In genomic region chr1:175494950-175495349, GRCh38 we compare ENCODE assay signal across 29 cellular contexts.
"Had no signal": no experiment of that assay in that cellular context is flagged by ENCODE, and none has a peak within 500 bp of the region (broad histone marks: within the 10 kb centered on the region; RNA-seq: fewer than 3 reads in every experiment).

No MANE protein-coding gene starts in this region.

- H3K36me3 ChIP-seq: gastroesophageal sphincter, heart right ventricle, lower lobe of right lung, prostate gland, sigmoid colon, stomach, thyroid gland, vagina had no signal

- FAIRE-seq: colon, islet of Langerhans had no signal

- H3K27me3 ChIP-seq: thyroid gland, vagina had no signal

- H3K9ac ChIP-seq: parathyroid adenoma had no signal

- H3K79me2 ChIP-seq: parathyroid adenoma had no signal

- H2AFZ ChIP-seq: parathyroid adenoma had no signal

- DNase-seq: effector CD8-positive, alpha-beta T cell; endodermal cell; foreskin fibroblast; glutamatergic neuron; heart right ventricle; hippocampal formation; left ventricle myocardium superior; lower lobe of right lung; mesenchymal stem cell; mucosa of descending colon; naive B cell; right cardiac atrium; sigmoid colon; stimulated activated CD4-positive, alpha-beta T cell treated with anti-CD3 and anti-CD28 coated beads, Interleukin-2, amount 100 ng/mL, for 24 hours; stimulated activated CD4-positive, alpha-beta T cell treated with anti-CD3 and anti-CD28 coated beads, Interleukin-4, amount 100 ng/mL, for 24 hours; stimulated activated naive CD4-positive, alpha-beta T cell treated with Interleukin-2 at 50 U/mL for 16 hours; stomach; thyroid gland; trophoblast cell had no signal

- H3K4me1 ChIP-seq: gastroesophageal sphincter, heart right ventricle, lower lobe of right lung, parathyroid adenoma, prostate gland, sigmoid colon, stomach, thyroid gland had no signal

- H3K4me3 ChIP-seq: gastroesophageal sphincter, heart right ventricle, lower lobe of right lung, mucosa of descending colon, prostate gland, sigmoid colon, stomach, thyroid gland, vagina had no signal

- ATAC-seq: esophagus mucosa; gastroesophageal sphincter; heart right ventricle; left ventricle myocardium superior; lower lobe of right lung; mucosa of descending colon; natural killer cell treated with Interleukin-12 subunit alpha and Interleukin-12 subunit beta and Interleukin-15 and Interleukin-18, amount 100 ng/mL, for 72 hours; right cardiac atrium; stimulated activated effector memory CD8-positive, alpha-beta T cell treated with anti-CD3 and anti-CD28 coated beads, Interleukin-12 subunit alpha, Interleukin-12 subunit beta, amount 100 ng/mL, for 72 hours had no signal

- H3K27ac ChIP-seq: epithelial cell of prostate, gastroesophageal sphincter, heart right ventricle, lower lobe of right lung, parathyroid adenoma, prostate gland, sigmoid colon, stomach, thyroid gland, vagina had no signal

- H3K9me3 ChIP-seq: gastroesophageal sphincter, lower lobe of right lung, mucosa of descending colon, prostate gland, sigmoid colon, stomach, thyroid gland, vagina had no signal
